ENCODE assay signal across 10 cellular contexts in genomic region chr5:43772601-43773031, GRCh38.
DNase-seq lines count a peak whose midpoint lies in the region; ATAC-seq and TF ChIP-seq lines count a peak whose summit lies in the region.
"Had no signal": no experiment of that assay in that cellular context is flagged by ENCODE, and none has a peak within 500 bp of the region (broad histone marks: within the 10 kb centered on the region; RNA-seq: fewer than 3 reads in every experiment).

No MANE protein-coding gene starts in this region.

- WGBS in upper lobe of left lung, 2 donors, result 24 to 40% methylated on average over 3 of the region's 3 CpGs

- TF ChIP-seq POLR2A in upper lobe of left lung (IDR thresholded peaks at IDR 0.05), result no peak

- H3K4me1 ChIP-seq in BLaER1 treated with 17β-estradiol and CSF1 and Interleukin-3, amounts not matched to agents 10 nM and 100 nM, result peaks cover 6 to 35% (median 12%) of the 10 kb centered on the region in 10 experiments; a peak in 16 of 20 replicates
- H3K4me1 ChIP-seq in upper lobe of left lung, result peaks cover 0 to 10% (median 5%) of the 10 kb centered on the region in 4 donors

- H3K4me2 ChIP-seq in BLaER1 treated with 17β-estradiol and CSF1 and Interleukin-3, amounts not matched to agents 10 nM and 100 nM, result peak overlapping the region; percentile 6 to 55 (median 28); a peak in 17 of 22 replicates

- H3K36me3 ChIP-seq in BLaER1 treated with 17β-estradiol and CSF1 and Interleukin-3, amounts not matched to agents 10 nM and 100 nM, result no peaks in the 10 kb centered on the region
- H3K36me3 ChIP-seq in SK-N-MC (ENCODE audit: insufficient read depth, low read length) (no peaks in the 10 kb centered on the region; the same call in 1 of the 2 replicates), upper lobe of left lung (no peaks in the 10 kb centered on the region)

- H3K27me3 ChIP-seq in BLaER1 treated with 17β-estradiol and CSF1 and Interleukin-3, amounts not matched to agents 10 nM and 100 nM, result no peaks in the 10 kb centered on the region
- H3K27me3 ChIP-seq in upper lobe of left lung, result no peaks in the 10 kb centered on the region

- H3K27ac ChIP-seq in BLaER1 treated with 17β-estradiol and CSF1 and Interleukin-3, amounts not matched to agents 10 nM and 100 nM, result peak overlapping the region in 1 of 11 experiments; percentile 7; a peak in 1 of 22 replicates
- H3K27ac ChIP-seq in SK-N-MC (peak overlapping the region; percentile 100), upper lobe of left lung (no peak overlapping the region)

- no peak overlapping the region for H3K9ac ChIP-seq in BLaER1 treated with 17β-estradiol and CSF1 and Interleukin-3, amounts not matched to agents 10 nM and 100 nM
- peak overlapping the region; percentile 73 for H3K9ac ChIP-seq in SK-N-MC (ENCODE audit: insufficient read length)

- H3K9me3 ChIP-seq in BLaER1 treated with 17β-estradiol and CSF1 and Interleukin-3, amounts not matched to agents 10 nM and 100 nM (replicated peaks in 1 of 11), result no peaks in the 10 kb centered on the region
- H3K9me3 ChIP-seq in SK-N-MC (ENCODE audit: low read depth, low read length) (no peaks in the 10 kb centered on the region), upper lobe of left lung (no peaks in the 10 kb centered on the region)

- no peak overlapping the region for H3K4me3 ChIP-seq in BLaER1 treated with 17β-estradiol and CSF1 and Interleukin-3, amounts not matched to agents 10 nM and 100 nM
- H3K4me3 ChIP-seq in SK-N-MC, result peak overlapping the region; percentile 70
- no peak overlapping the region for H3K4me3 ChIP-seq in upper lobe of left lung

- ATAC-seq in upper lobe of left lung (ENCODE audit: low FRiP score in 2 of 2), result no peak
- ATAC-seq in HG03159 (IDR thresholded peaks at IDR 0.05; ENCODE audit: unreplicated experiment), result no peak

- TF ChIP-seq CTCF in upper lobe of left lung (IDR thresholded peaks at IDR 0.05), result no peak

- DNase-seq in HT-29 (ENCODE audit: low spot score) (peak; percentile 17), SK-N-MC (ENCODE audit: low read depth, low spot score) (peak; percentile 99), foreskin melanocyte (peak; percentile 38), upper lobe of left lung (no peak), NCI-H146 treated with DMSO at 0.1 percent for 48 hours (lab: John Stamatoyannopoulos, UW; ENCODE audit: unreplicated experiment) (no peak), NCI-H2081 (lab: John Stamatoyannopoulos, UW) (no peak)
- DNase-seq: activated CD4-positive, CD25-positive, alpha-beta regulatory T cell treated with anti-CD3 and anti-CD28 coated beads, Interleukin-2, amount 50 U/mL, for 72 hours; NCI-H2107 had no signal

- no peak for TF ChIP-seq EP300 in upper lobe of left lung (IDR thresholded peaks at IDR 0.05)

- no peaks in the 10 kb centered on the region for H4K20me1 ChIP-seq in BLaER1 treated with 17β-estradiol and CSF1 and Interleukin-3, amounts not matched to agents 10 nM and 100 nM

Comparison
In these comparisons a context has a peak if more than half of its experiments do, and no peak if none do; other contexts are left out.
1. DNase-seq: peak in HT-29 (single experiment), SK-N-MC (single experiment) and foreskin melanocyte (single experiment); none in upper lobe of left lung (0 of 2), NCI-H146 treated with DMSO at 0.1 percent for 48 hours (single experiment) and NCI-H2081 (0 of 2).